ENCODE assay signal across 19 cellular contexts in the genomic region with DNA sequence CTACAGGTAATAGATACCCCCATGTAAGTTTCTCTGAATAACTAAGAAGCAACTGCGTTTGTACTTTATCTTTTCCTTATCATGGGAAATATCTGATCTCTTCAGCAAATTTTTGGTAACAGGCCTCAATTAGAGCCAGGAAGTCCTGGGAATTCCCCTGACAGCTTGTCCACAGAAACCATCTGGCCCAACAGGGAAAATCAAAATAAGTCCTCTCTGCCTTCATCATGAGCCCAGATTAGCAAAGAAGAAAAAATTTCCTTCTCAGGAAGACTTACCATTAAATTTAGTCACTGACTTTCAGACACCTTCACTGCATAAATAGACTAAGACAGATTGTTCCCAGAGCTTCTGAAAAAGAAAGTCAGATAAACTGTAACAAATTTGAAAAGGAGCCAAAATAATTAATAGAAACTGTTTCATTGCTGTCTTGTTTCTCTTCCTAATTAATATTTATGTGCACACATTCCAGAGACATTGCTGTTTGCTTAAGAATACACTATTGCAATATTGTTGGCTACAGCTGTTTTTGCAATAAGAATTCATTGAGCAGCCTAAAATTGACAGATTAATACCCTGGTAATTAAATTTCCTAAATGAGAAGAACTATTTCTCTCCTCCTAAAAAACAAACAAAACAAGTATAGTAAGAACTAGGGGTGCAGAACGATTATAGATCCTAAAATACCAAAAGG.
DNase-seq lines count a peak whose midpoint lies in the region; ATAC-seq and TF ChIP-seq lines count a peak whose summit lies in the region.
"Had no signal": no experiment of that assay in that cellular context is flagged by ENCODE, and none has a peak within 500 bp of the region (broad histone marks: within the 10 kb centered on the region; RNA-seq: fewer than 3 reads in every experiment).

No MANE protein-coding gene starts in this region.

- no peak overlapping the region for H3K4me3 ChIP-seq in Peyer's patch
- H3K4me3 ChIP-seq: stomach had no signal

- peaks cover 3% of the 10 kb centered on the region for H3K27me3 Mint-ChIP-seq in mesothelial cell of epicardium (ENCODE audit: low read depth)
- H3K27me3 Mint-ChIP-seq in activated T-helper 17 cell treated with anti-CD3 and anti-CD28 coated beads, Interleukin-2, amount 50 U/mL, for 72 hours, result no peaks in the 10 kb centered on the region
- H3K27me3 Mint-ChIP-seq: activated CD4-positive, alpha-beta T cell treated with anti-CD3 and anti-CD28 coated beads, Interleukin-2, amount 10 ng/mL, durations not matched to agents 7 days and 5 days; activated naive CD8-positive, alpha-beta T cell; CD4-positive, CD25-positive, alpha-beta regulatory T cell had no signal

- DNase-seq in DMS53 (lab: John Stamatoyannopoulos, UW) (peak; percentile 15), DMS53 treated with DMSO at 0.1 percent for 48 hours (lab: John Stamatoyannopoulos, UW; ENCODE audit: unreplicated experiment) (no peak), M059J (ENCODE audit: low read depth) (peak; percentile 28), cerebellum (ENCODE audit: low spot score) (peak; percentile 10), mesothelial cell of epicardium (ENCODE audit: low spot score in 2 of 2, unreplicated experiment in 2 of 2) (no peak), NCI-H2171 (lab: John Stamatoyannopoulos, UW) (no peak), Peyer's patch (no peak)
- DNase-seq: 8988T; activated CD4-positive, alpha-beta T cell treated with anti-CD3 and anti-CD28 coated beads, Interleukin-2, amount 10 ng/mL, durations not matched to agents 7 days and 5 days; activated T-cell treated with anti-CD3 and anti-CD28 coated beads for 4 hours; CD4-positive, CD25-positive, alpha-beta regulatory T cell; cerebellar nuclear complex; Kasumi-1; NCI-H1930; stomach had no signal

- peak overlapping the region; percentile 65 for H3K27ac Mint-ChIP-seq in mesothelial cell of epicardium
- H3K27ac Mint-ChIP-seq in activated T-helper 17 cell treated with anti-CD3 and anti-CD28 coated beads, Interleukin-2, amount 50 U/mL, for 72 hours, result no peak overlapping the region
- H3K27ac Mint-ChIP-seq: activated CD4-positive, alpha-beta T cell treated with anti-CD3 and anti-CD28 coated beads, Interleukin-2, amount 10 ng/mL, durations not matched to agents 7 days and 5 days; activated naive CD8-positive, alpha-beta T cell; CD4-positive, CD25-positive, alpha-beta regulatory T cell had no signal

- TF ChIP-seq CTCF in mesothelial cell of epicardium (IDR thresholded peaks at IDR 0.05; ENCODE audit: unreplicated experiment), result no peak
- TF ChIP-seq CTCF in Peyer's patch (IDR thresholded peaks at IDR 0.05), result no peak

- no peaks in the 10 kb centered on the region for H3K4me1 ChIP-seq in Peyer's patch
- H3K4me1 ChIP-seq: parathyroid adenoma had no signal

- H3K4me1 Mint-ChIP-seq in mesothelial cell of epicardium, result peaks cover 29% of the 10 kb centered on the region
- H3K4me1 Mint-ChIP-seq in activated T-helper 17 cell treated with anti-CD3 and anti-CD28 coated beads, Interleukin-2, amount 50 U/mL, for 72 hours, result peaks cover 4% of the 10 kb centered on the region
- H3K4me1 Mint-ChIP-seq: activated CD4-positive, alpha-beta T cell treated with anti-CD3 and anti-CD28 coated beads, Interleukin-2, amount 10 ng/mL, durations not matched to agents 7 days and 5 days; CD4-positive, CD25-positive, alpha-beta regulatory T cell had no signal

- ATAC-seq in activated T-helper 17 cell treated with anti-CD3 and anti-CD28 coated beads, Interleukin-2, amount 50 U/mL, for 72 hours (replicated peaks), result no peak

- H3K9me3 ChIP-seq in Peyer's patch, result no peaks in the 10 kb centered on the region
- H3K9me3 ChIP-seq: stomach had no signal

- H3K27ac ChIP-seq in Peyer's patch, result no peak overlapping the region
- H3K27ac ChIP-seq: epithelial cell of prostate, parathyroid adenoma had no signal

- TF ChIP-seq POLR2A in Peyer's patch (IDR thresholded peaks at IDR 0.05), result no peak

- H3K36me3 ChIP-seq in Peyer's patch, result no peaks in the 10 kb centered on the region
- H3K36me3 ChIP-seq: stomach had no signal

- H3K27me3 ChIP-seq in Peyer's patch, result no peaks in the 10 kb centered on the region
- H3K27me3 ChIP-seq: stomach had no signal

- H3K9me3 Mint-ChIP-seq in mesothelial cell of epicardium, result no peaks in the 10 kb centered on the region
- peaks cover 10% of the 10 kb centered on the region for H3K9me3 Mint-ChIP-seq in activated T-helper 17 cell treated with anti-CD3 and anti-CD28 coated beads, Interleukin-2, amount 50 U/mL, for 72 hours
- H3K9me3 Mint-ChIP-seq: activated CD4-positive, alpha-beta T cell treated with anti-CD3 and anti-CD28 coated beads, Interleukin-2, amount 10 ng/mL, durations not matched to agents 7 days and 5 days had no signal

- H3K36me3 Mint-ChIP-seq in mesothelial cell of epicardium, result no peaks in the 10 kb centered on the region
- H3K36me3 Mint-ChIP-seq in activated T-helper 17 cell treated with anti-CD3 and anti-CD28 coated beads, Interleukin-2, amount 50 U/mL, for 72 hours (ENCODE audit: low read depth), result no peaks in the 10 kb centered on the region
- H3K36me3 Mint-ChIP-seq: activated naive CD8-positive, alpha-beta T cell; CD4-positive, CD25-positive, alpha-beta regulatory T cell had no signal

- no peak overlapping the region for H3K4me3 Mint-ChIP-seq in mesothelial cell of epicardium
- no peak overlapping the region for H3K4me3 Mint-ChIP-seq in activated T-helper 17 cell treated with anti-CD3 and anti-CD28 coated beads, Interleukin-2, amount 50 U/mL, for 72 hours
- H3K4me3 Mint-ChIP-seq: activated CD4-positive, alpha-beta T cell treated with anti-CD3 and anti-CD28 coated beads, Interleukin-2, amount 10 ng/mL, durations not matched to agents 7 days and 5 days; activated naive CD8-positive, alpha-beta T cell; CD4-positive, CD25-positive, alpha-beta regulatory T cell had no signal

Comparison
In these comparisons a context has a peak if more than half of its experiments do, and no peak if none do; other contexts are left out.
1. DNase-seq: peak in DMS53 (single experiment), M059J (single experiment) and cerebellum (single experiment); none in DMS53 treated with DMSO at 0.1 percent for 48 hours (single experiment), mesothelial cell of epicardium (0 of 2), NCI-H2171 (single experiment) and Peyer's patch (0 of 3).